ENCODE assay signal across 8 cellular contexts in the genomic region with DNA sequence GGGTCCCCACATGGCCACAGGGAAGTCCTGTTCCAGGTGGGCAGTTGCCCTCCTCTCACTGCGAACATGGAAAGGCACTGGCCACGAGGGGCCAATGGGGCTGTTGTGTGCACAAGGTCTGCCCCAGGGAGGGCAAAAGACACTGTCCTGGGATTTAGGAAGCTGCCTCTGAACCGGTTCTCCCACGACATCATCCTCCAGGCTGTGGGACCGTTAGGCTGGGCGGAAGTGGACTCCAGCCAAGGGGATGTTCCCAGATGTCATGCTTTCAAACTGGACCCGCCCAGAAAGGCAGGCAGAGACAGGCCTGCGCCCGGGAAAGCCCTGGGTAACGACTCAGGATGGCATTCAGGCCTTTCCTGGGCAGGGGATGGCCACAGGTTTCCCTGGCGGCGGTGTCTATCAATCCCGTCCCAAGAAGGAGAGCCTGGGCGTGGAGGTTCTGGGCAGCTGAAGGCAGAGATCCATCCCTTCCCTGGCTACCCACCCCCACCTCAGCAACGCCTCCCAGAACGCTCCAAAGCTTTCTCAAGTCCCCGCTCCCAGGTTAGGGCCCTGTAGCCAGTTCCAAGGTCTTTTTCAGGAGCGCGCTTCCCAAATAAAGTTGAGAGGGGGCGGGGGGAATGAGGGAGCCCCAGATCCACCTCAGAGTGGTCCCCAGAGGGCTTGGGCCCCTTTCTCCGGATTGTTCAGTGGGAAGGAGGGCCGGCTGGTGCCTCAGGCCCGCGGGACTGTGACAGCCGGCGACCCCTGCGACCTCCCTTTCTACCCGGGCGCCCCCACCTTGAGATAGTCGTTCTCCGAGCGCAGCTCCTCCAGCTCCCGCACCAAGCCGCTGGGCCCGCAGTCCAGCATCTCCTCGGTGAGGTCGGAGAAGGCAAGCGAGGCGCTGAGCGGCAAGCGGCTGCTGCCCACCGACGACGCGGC. TPM values are rescaled to one million over a fixed set of nuclear protein-coding genes. Genes with fewer than 3 reads are reported as not detected.
A peak's percentile ranks its signal among the peaks of the same experiment; 100 is the strongest.
DNase-seq lines count a peak whose midpoint lies in the region; ATAC-seq lines count a peak whose summit lies in the region.

No MANE protein-coding gene starts in this region.

- H3K4me3 ChIP-seq in trophoblast cell (ENCODE audit: low read depth, low read length): peak overlapping the region; percentile 82

- peak overlapping the region; percentile 86 for H3K14ac ChIP-seq in trophoblast cell (ENCODE audit: low read length)

- H3K4ac ChIP-seq in trophoblast cell (ENCODE audit: low read depth, low read length): peak overlapping the region; percentile 17

- H3K9me3 ChIP-seq in trophoblast cell (ENCODE audit: insufficient read depth, low read depth, low read length): no peaks in the 10 kb centered on the region

- no peak overlapping the region for H2BK5ac ChIP-seq in trophoblast cell (ENCODE audit: low read depth, low read length, poor library complexity)

- peaks cover 8% of the 10 kb centered on the region for H3K79me2 ChIP-seq in trophoblast cell (ENCODE audit: control insufficient read depth, insufficient read depth, low read length, poor library complexity)

- H3K23ac ChIP-seq in trophoblast cell (ENCODE audit: low read length): no peak overlapping the region

- peak overlapping the region; percentile 85 for H3K9ac ChIP-seq in trophoblast cell (ENCODE audit: low read length)

- H3K27me3 Mint-ChIP-seq in T-helper 2 cell treated with Interferon-gamma antibody and Interleukin-4, amounts not matched to agents 5 μg/mL and 100 μg/mL, for 36 hours (ENCODE audit: low read depth): peaks cover 40% of the 10 kb centered on the region

- H3K27ac ChIP-seq in trophoblast cell (ENCODE audit: low read depth, low read length): no peak overlapping the region

- WGBS in trophoblast cell (ENCODE audit: extremely low coverage, insufficient coverage, insufficient read length): no CpG with 5 or more reads among the region's 45 CpGs

- H4K8ac ChIP-seq in trophoblast cell (ENCODE audit: low read depth, low read length): peak overlapping the region; percentile 69

- H3K4me3 Mint-ChIP-seq in T-helper 2 cell treated with Interferon-gamma antibody and Interleukin-4, amounts not matched to agents 5 μg/mL and 100 μg/mL, for 36 hours: peak overlapping the region; percentile 35

- peak overlapping the region; percentile 67 for H3K18ac ChIP-seq in trophoblast cell (ENCODE audit: low read length)

- H4K91ac ChIP-seq in trophoblast cell (ENCODE audit: low read depth, low read length): peak overlapping the region; percentile 85

- DNase-seq in T-helper 2 cell treated with Interferon-gamma antibody and Interleukin-4, amounts not matched to agents 5 μg/mL and 100 μg/mL, for 36 hours (ENCODE audit: low spot score): no peak
- no peak for DNase-seq in T-helper 2 cell
- DNase-seq in NCI-H2227 (lab: John Stamatoyannopoulos, UW; ENCODE audit: unreplicated experiment): peak; percentile 78
- DNase-seq in amygdala (lab: John Stamatoyannopoulos, UW): peak in 55 of 56 donors; percentile 35 to 89 (median 69)
- peak; percentile 91 for DNase-seq in left cardiac atrium
- DNase-seq in trophoblast cell: peak; percentile 90 to 93
- DNase-seq in effector CD4-positive, alpha-beta T cell: no peak

- H3K4me1 Mint-ChIP-seq in T-helper 2 cell treated with Interferon-gamma antibody and Interleukin-4, amounts not matched to agents 5 μg/mL and 100 μg/mL, for 36 hours (ENCODE audit: low read depth): peaks cover 8% of the 10 kb centered on the region

- peaks cover 4% of the 10 kb centered on the region for H3K27me3 ChIP-seq in trophoblast cell (ENCODE audit: insufficient read depth, low read length)

- peaks cover 12% of the 10 kb centered on the region for H3K79me1 ChIP-seq in trophoblast cell (ENCODE audit: low read length)

- peak overlapping the region; percentile 84 for H2AFZ ChIP-seq in trophoblast cell (ENCODE audit: insufficient read depth, low read length, poor library complexity)

- intact Hi-C loops in left cardiac atrium (cut with DNase I): loop anchor here (10.0 kb wide), 1 partner anchor 87 kb away; the partner anchor contains the start of gene DSN1 (in 2 of the 2)

- peaks cover 2 to 4% of the 10 kb centered on the region in 2 experiments for H3K36me3 ChIP-seq in trophoblast cell (ENCODE audit: control insufficient read depth in 1 of 2, insufficient read depth in 2 of 2, low read length in 2 of 2)

- no peaks in the 10 kb centered on the region for H3K36me3 Mint-ChIP-seq in T-helper 2 cell treated with Interferon-gamma antibody and Interleukin-4, amounts not matched to agents 5 μg/mL and 100 μg/mL, for 36 hours (ENCODE audit: low read depth)

- H3K4me1 ChIP-seq in trophoblast cell (ENCODE audit: control insufficient read depth in 1 of 2, insufficient read depth in 2 of 2, low read length in 2 of 2): peaks cover 0 to 8% of the 10 kb centered on the region in 2 experiments

- peak overlapping the region; percentile 8 for H4K12ac ChIP-seq in trophoblast cell (ENCODE audit: low read depth, low read length)

- ATAC-seq in left cardiac atrium: peak; percentile 64 to 70
- ATAC-seq in GM19023 (IDR thresholded peaks at IDR 0.05; ENCODE audit: unreplicated experiment): no peak

- H3K9me3 Mint-ChIP-seq in T-helper 2 cell treated with Interferon-gamma antibody and Interleukin-4, amounts not matched to agents 5 μg/mL and 100 μg/mL, for 36 hours: no peaks in the 10 kb centered on the region

- peak overlapping the region; percentile 32 for H2AK5ac ChIP-seq in trophoblast cell (ENCODE audit: low read length)

- peak overlapping the region; percentile 8 for H2BK120ac ChIP-seq in trophoblast cell (ENCODE audit: insufficient read depth, low read length, poor library complexity)

- no peak overlapping the region for H3K27ac Mint-ChIP-seq in T-helper 2 cell treated with Interferon-gamma antibody and Interleukin-4, amounts not matched to agents 5 μg/mL and 100 μg/mL, for 36 hours

- peak overlapping the region; percentile 88 for H3K4me2 ChIP-seq in trophoblast cell (ENCODE audit: low read length)

- H2BK12ac ChIP-seq in trophoblast cell (ENCODE audit: low read length): no peak overlapping the region

RNA-seq across cellular contexts. Expression of gene TLDC2, which starts 13.8 kb away (rescaled TPM):
- total RNA-seq in left cardiac atrium: under 1 TPM in 1 of 2 donors, not detected in 1; 0.18 TPM
- polyA plus RNA-seq in trophoblast cell (2013): 0.03 TPM in 1 of 2 replicates, not detected in the other

Comparison
In these comparisons a context has a peak if more than half of its experiments do, and no peak if none do; other contexts are left out.
1. DNase-seq: peak in NCI-H2227 (single experiment), amygdala (55 of 56), left cardiac atrium (single experiment) and trophoblast cell (2 of 2); none in T-helper 2 cell treated with Interferon-gamma antibody and Interleukin-4, amounts not matched to agents 5 μg/mL and 100 μg/mL, for 36 hours (single experiment), T-helper 2 cell (0 of 5) and effector CD4-positive, alpha-beta T cell (single experiment).